Comparison of ENCODE assay signal across 26 cellular contexts in genomic region chr5:2164586-2164985, GRCh38.
"Had no signal": no experiment of that assay in that cellular context is flagged by ENCODE, and none has a peak within 500 bp of the region (broad histone marks: within the 10 kb centered on the region; RNA-seq: fewer than 3 reads in every experiment).

No MANE protein-coding gene starts in this region.

- H3K4me1 ChIP-seq: esophagus squamous epithelium, left lung, right lobe of liver, stomach, testis, tibial artery had no signal

- DNase-seq: cortex of kidney; effector memory CD8-positive, alpha-beta T cell; erythroblast; esophagus squamous epithelium; foreskin melanocyte; glutamatergic neuron; hypothalamus; left cardiac atrium; left lung; mesenchymal stem cell; mucosa of descending colon; naive B cell; small intestine; stimulated activated CD4-positive, alpha-beta T cell treated with anti-CD3 and anti-CD28 coated beads, Interleukin-12 subunit alpha, Interleukin-12 subunit beta, amount 100 ng/mL, for 4 hours; stimulated activated CD4-positive, alpha-beta T cell treated with anti-CD3 and anti-CD28 coated beads, Interleukin-1b, Interleukin-23, amount 100 ng/mL, for 48 hours; stimulated activated CD4-positive, alpha-beta T cell treated with anti-CD3 and anti-CD28 coated beads, Interleukin-4, amount 100 ng/mL, for 1 hour; stimulated activated CD8-positive, alpha-beta memory T cell treated with anti-CD3 and anti-CD28 coated beads, Interleukin-4, amount 100 ng/mL, for 48 hours; stimulated activated naive CD4-positive, alpha-beta T cell treated with Interleukin-2 at 50 U/mL for 16 hours; stomach; testis had no signal

- H3K27ac ChIP-seq: esophagus squamous epithelium, left lung, right lobe of liver, stomach, testis, tibial artery had no signal

- H3K27ac Mint-ChIP-seq: effector memory CD8-positive, alpha-beta T cell; mesothelial cell of epicardium; natural killer cell treated with Interleukin-12 subunit alpha and Interleukin-12 subunit beta and Interleukin-15 and Interleukin-18, amount 100 ng/mL, for 72 hours; type B pancreatic cell had no signal

- H3K27me3 ChIP-seq: right lobe of liver, testis had no signal

- ATAC-seq: effector memory CD8-positive, alpha-beta T cell; left cardiac atrium; left lung; mucosa of descending colon; right lobe of liver had no signal

- H3K36me3 Mint-ChIP-seq: mesothelial cell of epicardium; naive B cell; natural killer cell treated with Interleukin-12 subunit alpha and Interleukin-12 subunit beta and Interleukin-15 and Interleukin-18, amount 100 ng/mL, for 72 hours; type B pancreatic cell had no signal

- H3K9me3 Mint-ChIP-seq: mesothelial cell of epicardium, type B pancreatic cell had no signal

- H3K9me3 ChIP-seq: esophagus squamous epithelium, left lung, mucosa of descending colon, right lobe of liver, stomach, testis, tibial artery had no signal

- H3K4me3 Mint-ChIP-seq: effector memory CD8-positive, alpha-beta T cell; mesothelial cell of epicardium; naive B cell; natural killer cell treated with Interleukin-12 subunit alpha and Interleukin-12 subunit beta and Interleukin-15 and Interleukin-18, amount 100 ng/mL, for 72 hours; neural crest cell; type B pancreatic cell had no signal

- H3K4me3 ChIP-seq: esophagus squamous epithelium, left lung, mucosa of descending colon, right lobe of liver, stomach, testis, tibial artery had no signal

- H3K36me3 ChIP-seq: esophagus squamous epithelium, left lung, right lobe of liver, stomach, tibial artery had no signal
